ENCODE assay signal across 24 cellular contexts in genomic region chr5:77140350-77140749, GRCh38.
"Had no signal": no experiment of that assay in that cellular context is flagged by ENCODE, and none has a peak within 500 bp of the region (broad histone marks: within the 10 kb centered on the region; RNA-seq: fewer than 3 reads in every experiment).

No MANE protein-coding gene starts in this region.

- H3K4me1 ChIP-seq: gastrocnemius medialis, parathyroid adenoma, spleen, testis had no signal

- ATAC-seq: activated CD4-positive, CD25-positive, alpha-beta regulatory T cell treated with anti-CD3 and anti-CD28 coated beads, Interleukin-2, amount 50 U/mL, for 24 hours; gastrocnemius medialis; naive thymus-derived CD4-positive, alpha-beta T cell; right cardiac atrium had no signal

- H3K9ac ChIP-seq: parathyroid adenoma had no signal

- H3K9me3 ChIP-seq: gastrocnemius medialis, spleen, testis, uterus had no signal

- H3K36me3 ChIP-seq: gastrocnemius medialis, spleen, uterus had no signal

- H3K27ac ChIP-seq: gastrocnemius medialis, hepatocyte, parathyroid adenoma, spleen, testis had no signal

- H3K27me3 ChIP-seq: gastrocnemius medialis, hepatocyte, spleen, testis, uterus had no signal

- FAIRE-seq: astrocyte, endometrium had no signal

- DNase-seq: activated CD4-positive, alpha-beta T cell treated with anti-CD3 and anti-CD28 coated beads for 48 hours; activated CD4-positive, alpha-beta T cell treated with anti-CD3 and anti-CD28 coated beads, Interleukin-2, amount 50 U/mL, for 48 hours; activated CD8-positive, alpha-beta memory T cell treated with anti-CD3 and anti-CD28 coated beads for 24 hours; activated effector memory CD4-positive, alpha-beta T cell treated with anti-CD3 and anti-CD28 coated beads, Interleukin-2, amount 50 U/mL, for 16 hours; activated naive CD4-positive, alpha-beta T cell treated with anti-CD3 and anti-CD28 coated beads for 36 hours; activated naive CD8-positive, alpha-beta T cell treated with anti-CD3 and anti-CD28 coated beads for 36 hours; caudate nucleus; gastrocnemius medialis; islet precursor cell; mammary epithelial cell; midbrain; naive thymus-derived CD4-positive, alpha-beta T cell; nucleus accumbens; right cardiac atrium; spleen; stimulated activated CD4-positive, alpha-beta T cell treated with anti-CD3 and anti-CD28 coated beads, Interleukin-2, amount 100 ng/mL, for 48 hours; stimulated activated naive CD4-positive, alpha-beta T cell treated with Interleukin-2 at 50 U/mL for 16 hours; testis; uterus had no signal

- H3K4me3 ChIP-seq: gastrocnemius medialis, hepatocyte, spleen, testis, uterus had no signal

- H2AFZ ChIP-seq: hepatocyte, parathyroid adenoma had no signal

- H3K79me2 ChIP-seq: hepatocyte, parathyroid adenoma had no signal
